ENCODE assay signal across 24 cellular contexts in genomic region chr5:146789712-146790660, GRCh38.
DNase-seq lines count a peak whose midpoint lies in the region.
"Had no signal": no experiment of that assay in that cellular context is flagged by ENCODE, and none has a peak within 500 bp of the region (broad histone marks: within the 10 kb centered on the region; RNA-seq: fewer than 3 reads in every experiment).

No MANE protein-coding gene starts in this region.

- DNase-seq in cerebellar cortex (ENCODE audit: low spot score) (peak; percentile 34), iPS DF 6.9 (ENCODE audit: low read depth, low spot score) (peak; percentile 88), retina (peak; percentile 71), AG20443 (ENCODE audit: low spot score) (no peak), NOMO-1 (lab: John Stamatoyannopoulos, UW; ENCODE audit: unreplicated experiment in 2 of 2) (no peak), SIG-M5 (lab: John Stamatoyannopoulos, UW) (no peak)
- DNase-seq: activated CD4-positive, alpha-beta memory T cell treated with anti-CD3 and anti-CD28 coated beads, Interleukin-2, amount 10 ng/mL, durations not matched to agents 7 days and 5 days; activated CD4-positive, CD25-positive, alpha-beta regulatory T cell; activated effector memory CD4-positive, alpha-beta T cell treated with anti-CD3 and anti-CD28 coated beads, Interleukin-2, amount 50 U/mL, for 16 hours; CD8-positive, alpha-beta T cell; effector memory CD4-positive, alpha-beta T cell; foreskin keratinocyte; GDM1; Karpas-422; NCI-H1694; NCI-H2171 treated with DMSO at 0.1 percent for 48 hours; NCI-H524 treated with DMSO at 0.1 percent for 48 hours; stimulated activated CD4-positive, alpha-beta T cell treated with anti-CD3 and anti-CD28 coated beads, Interleukin-15, amount 100 ng/mL, for 24 hours; stimulated activated naive CD8-positive, alpha-beta T cell treated with anti-CD3 and anti-CD28 coated beads, Interleukin-15, amount 100 ng/mL, for 72 hours; T1000; thyroid gland had no signal

- H3K36me3 ChIP-seq in HUES6 (ENCODE audit: control insufficient read depth, insufficient read depth, low read length) (no peaks in the 10 kb centered on the region), iPS DF 6.9 (ENCODE audit: control insufficient read depth, insufficient read depth, low read length) (no peaks in the 10 kb centered on the region)
- H3K36me3 ChIP-seq: thyroid gland had no signal

- no CpG with 5 or more reads among the region's 6 CpGs for WGBS in iPS DF 6.9 (ENCODE audit: insufficient coverage, insufficient read length)

- H3K27ac ChIP-seq in HUES6 (ENCODE audit: low read depth, low read length) (peak overlapping the region; percentile 80), iPS DF 6.9 (ENCODE audit: low read length) (peak overlapping the region; percentile 54)
- H3K27ac ChIP-seq: foreskin keratinocyte, RWPE1, thyroid gland had no signal

- H3K4me1 ChIP-seq in HUES6 (ENCODE audit: control insufficient read depth, insufficient read depth, low read length) (peaks cover 38% of the 10 kb centered on the region), iPS DF 6.9 (ENCODE audit: control insufficient read depth, insufficient read depth, low read length) (peaks cover 2% of the 10 kb centered on the region; the same call in 1 of the 2 replicates)
- H3K4me1 ChIP-seq: foreskin keratinocyte, thyroid gland had no signal

- no peaks in the 10 kb centered on the region for H3K27me3 ChIP-seq in HUES6 (ENCODE audit: control insufficient read depth, insufficient read depth, low read length)
- H3K27me3 ChIP-seq in iPS DF 6.9 (ENCODE audit: control insufficient read depth, insufficient read depth, low read length), result no peaks in the 10 kb centered on the region
- H3K27me3 ChIP-seq: foreskin keratinocyte, thyroid gland had no signal

- H3K4me3 ChIP-seq in HUES6 (ENCODE audit: low read depth, low read length), result peak overlapping the region; percentile 7; the same call in 1 of the 2 replicates
- H3K4me3 ChIP-seq in iPS DF 6.9 (ENCODE audit: low read length), result no peak overlapping the region
- H3K4me3 ChIP-seq: lung, thyroid gland had no signal

- H3K9me3 ChIP-seq in HUES6 (ENCODE audit: control insufficient read depth, insufficient read depth, low read depth, low read length), result no peaks in the 10 kb centered on the region
- no peaks in the 10 kb centered on the region for H3K9me3 ChIP-seq in iPS DF 6.9 (ENCODE audit: control insufficient read depth, insufficient read depth, low read length)
- H3K9me3 ChIP-seq: thyroid gland had no signal

- peak overlapping the region; percentile 34 for H3K9ac ChIP-seq in HUES6 (ENCODE audit: low read length)

Comparison
In these comparisons a context has a peak if more than half of its experiments do, and no peak if none do; other contexts are left out.
1. DNase-seq: peak in cerebellar cortex (single experiment), iPS DF 6.9 (single experiment) and retina (single experiment); none in AG20443 (single experiment), NOMO-1 (0 of 2) and SIG-M5 (single experiment).